Comparison of ENCODE assay signal across 8 cellular contexts in the genomic region with DNA sequence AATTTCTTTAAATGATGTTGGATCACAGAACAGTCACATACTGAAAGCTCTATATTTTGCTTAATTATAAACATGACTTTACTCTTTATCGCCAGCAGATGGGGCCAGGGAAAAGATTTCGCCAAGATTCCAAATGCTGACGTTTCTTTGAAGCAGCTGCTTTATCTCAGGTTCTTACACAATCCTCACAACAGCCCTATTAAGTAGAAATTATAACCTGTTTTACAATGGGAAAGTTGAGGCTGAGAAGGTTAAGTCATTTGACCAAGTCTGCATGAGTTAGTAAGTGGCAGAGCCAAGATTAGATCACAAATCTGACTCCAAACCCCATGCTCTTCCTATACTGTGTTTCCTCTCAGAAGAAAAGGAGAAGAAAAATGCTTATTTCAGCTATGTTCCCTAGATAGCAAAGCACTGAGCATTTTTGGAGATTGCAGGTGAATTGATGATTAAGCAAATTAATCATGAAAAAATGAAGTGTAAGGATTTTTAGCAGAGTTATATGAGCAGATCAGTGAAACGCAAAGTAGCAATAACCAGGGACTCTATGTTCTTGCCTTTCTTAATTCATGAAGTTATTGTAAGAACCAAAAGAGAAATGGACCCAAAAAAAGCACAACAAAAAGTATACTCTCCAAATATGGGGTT.
A peak's percentile ranks its signal among the peaks of the same experiment; 100 is the strongest.
DNase-seq lines count a peak whose midpoint lies in the region; ATAC-seq and TF ChIP-seq lines count a peak whose summit lies in the region.

No MANE protein-coding gene starts in this region.

- H2AFZ ChIP-seq in PC-3 (ENCODE audit: low read length) (peak overlapping the region; percentile 23; the same call in 1 of the 2 replicates), parathyroid adenoma (peak overlapping the region; percentile 60)

- no TSS peak for BruUV-seq in PC-3 (replicated peaks; lab: Mats Ljungman, UMichigan)

- no peaks in the 10 kb centered on the region for H3K9me2 ChIP-seq in PC-3 (replicated peaks; ENCODE audit: low read length)

- H3K4me2 ChIP-seq in PC-3 (ENCODE audit: low read length) (0 out of 2 replicates have a peak overlapping the region, but pooled peaks have one; percentile 6), parathyroid adenoma (ENCODE audit: low read length) (no peak overlapping the region)

- CTCF ChIA-PET in AG04450 (lab: Charles Lee) (interaction anchor here (0.6 to 2.0 kb wide), 32 partner anchors 9 to 887 kb away, joined by 3 to 17 read pairs (median 4); no protein-coding TSS in a partner anchor), PC-3 (lab: Charles Lee) (interaction anchor here (0.6 to 1.2 kb wide), 9 partner anchors 19 to 556 kb away, joined by 3 to 7 read pairs (median 3); no protein-coding TSS in a partner anchor)

- H3K9me3 ChIP-seq in AG04450 (ENCODE audit: control insufficient read depth, insufficient read depth, low read length) (no peaks in the 10 kb centered on the region), PC-3 (ENCODE audit: low read length) (no peaks in the 10 kb centered on the region), esophagus squamous epithelium (peaks cover 0 to 8% (median 0%) of the 10 kb centered on the region in 3 donors), parathyroid adenoma (ENCODE audit: control insufficient read depth, low read length) (no peaks in the 10 kb centered on the region), tibial artery (no peaks in the 10 kb centered on the region)

- no peaks in the 10 kb centered on the region for H3K27me3 ChIP-seq in AG04450 (ENCODE audit: control insufficient read depth, insufficient read depth, low read length)
- no peaks in the 10 kb centered on the region for H3K27me3 ChIP-seq in PC-3 (ENCODE audit: low read length)
- no peaks in the 10 kb centered on the region for H3K27me3 ChIP-seq in esophagus squamous epithelium
- no peaks in the 10 kb centered on the region for H3K27me3 ChIP-seq in parathyroid adenoma (ENCODE audit: control insufficient read depth, insufficient read depth, low read length)
- no peaks in the 10 kb centered on the region for H3K27me3 ChIP-seq in tibial artery

- H3K4me3 ChIP-seq in AG04450 (ENCODE audit: low read depth, low read length) (no peak overlapping the region), PC-3 (ENCODE audit: low read length) (no peak overlapping the region), esophagus squamous epithelium (no peak overlapping the region), parathyroid adenoma (ENCODE audit: low read depth, low read length) (no peak overlapping the region), tibial artery (no peak overlapping the region)

- intact Hi-C loops in PC-3 (cut with micrococcal nuclease), result loop anchor here (1.0 to 10.0 kb wide), 8 partner anchors 37 to 881 kb away; no protein-coding TSS in a partner anchor
- intact Hi-C loops in esophagus squamous epithelium (cut with DNase I), result no loop called here
- intact Hi-C loops in tibial artery (cut with DNase I; ENCODE audit: low total_unique reads), result no loop called here

- DNase-seq in AG04450 (ENCODE audit: low read depth, low spot score) (peak; percentile 70), GM13976 (ENCODE audit: low spot score) (peak; percentile 36), PC-3 (peak; percentile 76), esophagus squamous epithelium (lab: John Stamatoyannopoulos, UW) (no peak), tibial artery (no peak)
- no peak for DNase-seq in activated CD4-positive, alpha-beta T cell treated with anti-CD3 and anti-CD28 coated beads for 1 hour

- H3K36me3 ChIP-seq in PC-3 (ENCODE audit: low read depth, low read length) (no peaks in the 10 kb centered on the region), esophagus squamous epithelium (no peaks in the 10 kb centered on the region), parathyroid adenoma (ENCODE audit: control insufficient read depth, insufficient read depth, low read length) (no peaks in the 10 kb centered on the region), tibial artery (no peaks in the 10 kb centered on the region)

- H3K4me1 ChIP-seq in PC-3 (ENCODE audit: insufficient read depth, low read length) (no peaks in the 10 kb centered on the region), esophagus squamous epithelium (peaks cover 0 to 12% (median 3%) of the 10 kb centered on the region in 3 donors), parathyroid adenoma (no peaks in the 10 kb centered on the region), tibial artery (no peaks in the 10 kb centered on the region)

- ATAC-seq in HG03060 (IDR thresholded peaks at IDR 0.05; ENCODE audit: low read depth, unreplicated experiment), result peak; percentile 62
- ATAC-seq in PC-3, result peak; percentile 59

- WGBS in esophagus squamous epithelium, 2 donors, result 20 to 25% methylated on average over 4 of the region's 4 CpGs

- POLR2A ChIA-PET in AG04450 (lab: Yijun Ruan, JAX), result interaction anchor here (0.7 kb wide), 1 partner anchor 603 kb away, joined by 3 read pairs; no protein-coding TSS in a partner anchor
- POLR2A ChIA-PET in PC-3 (lab: Charles Lee; ENCODE audit: unreplicated experiment), result no interaction called here

- in situ Hi-C loops in GM13976 (cut with MboI; ENCODE audit: low sequenced_read_pairs, unreplicated experiment), result no loop called here

- peak; percentile 71 for TF ChIP-seq CTCF in AG04450 (IDR thresholded peaks at IDR 0.05; ENCODE audit: low read depth, low read length)
- no peak for TF ChIP-seq CTCF in GM13976 (IDR thresholded peaks at IDR 0.05; ENCODE audit: borderline replicate concordance, control extremely low read depth, extremely low read depth, insufficient read depth, missing control alignments)
- TF ChIP-seq CTCF in PC-3 (conservative IDR thresholded peaks at IDR 0.05; ENCODE audit: low read depth, low read length), result peak; percentile 85
- TF ChIP-seq CTCF in esophagus squamous epithelium (IDR thresholded peaks at IDR 0.05), result peak in 5 of 6 experiments; percentile 41 to 67 (median 48)
- peak; percentile 30 for TF ChIP-seq CTCF in parathyroid adenoma (IDR thresholded peaks at IDR 0.05)
- TF ChIP-seq CTCF in tibial artery (IDR thresholded peaks at IDR 0.05), result no peak

- H3K9ac ChIP-seq in PC-3 (ENCODE audit: low read length) (no peak overlapping the region), parathyroid adenoma (no peak overlapping the region)

- TF ChIP-seq POLR2A in esophagus squamous epithelium (IDR thresholded peaks at IDR 0.05), result no peak

- H3K27ac ChIP-seq in AG04450 (ENCODE audit: low read depth, low read length) (no peak overlapping the region), PC-3 (ENCODE audit: low read length) (no peak overlapping the region), esophagus squamous epithelium (no peak overlapping the region), parathyroid adenoma (no peak overlapping the region), tibial artery (no peak overlapping the region)

- H3F3A ChIP-seq in PC-3 (ENCODE audit: low read length, unreplicated experiment), result no peaks in the 10 kb centered on the region

- H4K20me1 ChIP-seq in PC-3 (ENCODE audit: low read length), result no peaks in the 10 kb centered on the region

- H3K79me2 ChIP-seq in PC-3 (ENCODE audit: low read length) (no peaks in the 10 kb centered on the region), parathyroid adenoma (no peaks in the 10 kb centered on the region)

Comparison
In these comparisons a context has a peak if more than half of its experiments do, and no peak if none do; other contexts are left out.
1. DNase-seq: peak in AG04450 (single experiment), GM13976 (single experiment) and PC-3 (single experiment); none in esophagus squamous epithelium (single experiment), activated CD4-positive, alpha-beta T cell treated with anti-CD3 and anti-CD28 coated beads for 1 hour (single experiment) and tibial artery (0 of 2).
2. CTCF ChIP-seq: peak in AG04450 (single experiment), PC-3 (single experiment), esophagus squamous epithelium (5 of 6) and parathyroid adenoma (single experiment); none in GM13976 (single experiment) and tibial artery (0 of 2).